In the genomic region with DNA sequence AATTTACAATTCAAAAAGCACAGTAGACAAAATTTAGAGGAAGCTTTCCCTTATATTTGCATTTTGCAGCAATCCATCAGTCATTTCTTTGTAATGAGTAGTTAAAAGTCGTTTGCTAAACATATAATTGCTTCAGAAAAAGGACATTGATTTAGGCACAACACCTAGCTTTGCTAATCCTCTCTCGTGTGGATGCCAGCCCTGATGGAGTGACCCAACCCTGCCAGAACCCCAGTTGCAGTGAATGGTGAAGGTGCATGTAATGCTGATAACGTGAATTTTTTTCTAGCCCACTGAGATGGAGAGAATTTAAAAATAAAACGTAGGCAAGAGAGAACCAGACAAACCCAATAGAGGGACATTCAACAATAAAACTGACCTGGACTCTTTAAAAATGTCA, we compare ENCODE assay signal across 28 cellular contexts.
"Had no signal": no experiment of that assay in that cellular context is flagged by ENCODE, and none has a peak within 500 bp of the region (broad histone marks: within the 10 kb centered on the region; RNA-seq: fewer than 3 reads in every experiment).

No MANE protein-coding gene starts in this region.

- H3K9me3 Mint-ChIP-seq: mesothelial cell of epicardium; naive thymus-derived CD4-positive, alpha-beta T cell; nephron; stimulated activated naive CD8-positive, alpha-beta T cell treated with anti-CD3 and anti-CD28 coated beads, Interleukin-15, Interleukin-2, amounts not matched to agents 100 ng/mL and 50 ng/mL, for 24 hours had no signal

- DNase-seq: dermis blood vessel endothelial cell; effector memory CD4-positive, alpha-beta T cell; foreskin keratinocyte; heart left ventricle; left cardiac atrium; left lung; mesenchymal stem cell; mucosa of descending colon; naive thymus-derived CD4-positive, alpha-beta T cell; nucleus accumbens; ovary; psoas muscle; right cardiac atrium; sigmoid colon; stimulated activated CD4-positive, alpha-beta T cell treated with anti-CD3 and anti-CD28 coated beads, Interleukin-2, amount 100 ng/mL, for 24 hours; stimulated activated CD4-positive, alpha-beta T cell treated with anti-CD3 and anti-CD28 coated beads, Interleukin-4, amount 100 ng/mL, for 24 hours; transverse colon; upper lobe of right lung had no signal

- H3K4me3 ChIP-seq: coronary artery, esophagus muscularis mucosa, gastroesophageal sphincter, heart left ventricle, hepatocyte, left lung, mucosa of descending colon, ovary, psoas muscle, sigmoid colon, suprapubic skin, transverse colon, upper lobe of right lung, vagina had no signal

- H3K4me1 Mint-ChIP-seq: nephron; stimulated activated effector memory CD8-positive, alpha-beta T cell treated with anti-CD3 and anti-CD28 coated beads, Interleukin-12 subunit alpha, Interleukin-12 subunit beta, amount 100 ng/mL, for 72 hours had no signal

- H3K27me3 ChIP-seq: esophagus muscularis mucosa, foreskin keratinocyte, gastroesophageal sphincter, heart left ventricle, hepatocyte, left lung, ovary, sigmoid colon, suprapubic skin, transverse colon, upper lobe of right lung, vagina had no signal

- H3K36me3 ChIP-seq: esophagus muscularis mucosa, gastroesophageal sphincter, heart left ventricle, left lung, ovary, sigmoid colon, suprapubic skin, transverse colon, upper lobe of right lung, vagina had no signal

- H3K4me2 ChIP-seq: hepatocyte had no signal

- H3K4me1 ChIP-seq: esophagus muscularis mucosa, foreskin keratinocyte, gastroesophageal sphincter, left lung, psoas muscle, sigmoid colon, suprapubic skin, transverse colon, upper lobe of right lung, vagina had no signal

- H3K79me2 ChIP-seq: hepatocyte had no signal

- H3K9me3 ChIP-seq: esophagus muscularis mucosa, gastroesophageal sphincter, heart left ventricle, left lung, mucosa of descending colon, ovary, psoas muscle, sigmoid colon, suprapubic skin, transverse colon, upper lobe of right lung, vagina had no signal

- H3K27ac Mint-ChIP-seq: mesothelial cell of epicardium; naive thymus-derived CD4-positive, alpha-beta T cell; nephron; stimulated activated effector memory CD8-positive, alpha-beta T cell treated with anti-CD3 and anti-CD28 coated beads, Interleukin-12 subunit alpha, Interleukin-12 subunit beta, amount 100 ng/mL, for 72 hours; stimulated activated naive CD8-positive, alpha-beta T cell treated with anti-CD3 and anti-CD28 coated beads, Interleukin-15, Interleukin-2, amounts not matched to agents 100 ng/mL and 50 ng/mL, for 24 hours had no signal

- H3K27ac ChIP-seq: coronary artery, esophagus muscularis mucosa, foreskin keratinocyte, gastroesophageal sphincter, heart left ventricle, hepatocyte, left lung, ovary, psoas muscle, sigmoid colon, suprapubic skin, transverse colon, upper lobe of right lung, vagina had no signal

- H3K36me3 Mint-ChIP-seq: mesothelial cell of epicardium; stimulated activated effector memory CD8-positive, alpha-beta T cell treated with anti-CD3 and anti-CD28 coated beads, Interleukin-12 subunit alpha, Interleukin-12 subunit beta, amount 100 ng/mL, for 72 hours had no signal

- ATAC-seq: foreskin keratinocyte; gastroesophageal sphincter; heart left ventricle; left cardiac atrium; left lung; mucosa of descending colon; naive thymus-derived CD4-positive, alpha-beta T cell; psoas muscle; right cardiac atrium; stimulated activated effector memory CD8-positive, alpha-beta T cell treated with anti-CD3 and anti-CD28 coated beads, Interleukin-12 subunit alpha, Interleukin-12 subunit beta, amount 100 ng/mL, for 72 hours; upper lobe of right lung had no signal

- H2AFZ ChIP-seq: hepatocyte had no signal

- H3K4me3 Mint-ChIP-seq: mesothelial cell of epicardium; naive thymus-derived CD4-positive, alpha-beta T cell; nephron; stimulated activated effector memory CD8-positive, alpha-beta T cell treated with anti-CD3 and anti-CD28 coated beads, Interleukin-12 subunit alpha, Interleukin-12 subunit beta, amount 100 ng/mL, for 72 hours; stimulated activated naive CD8-positive, alpha-beta T cell treated with anti-CD3 and anti-CD28 coated beads, Interleukin-15, Interleukin-2, amounts not matched to agents 100 ng/mL and 50 ng/mL, for 24 hours had no signal
